8 cellular contexts compared by ENCODE assay signal in genomic region chr9:127423934-127424668, GRCh38. TPM values are rescaled to one million over a fixed set of nuclear protein-coding genes. Genes with fewer than 3 reads are reported as not detected.
DNase-seq lines count a peak whose midpoint lies in the region; ATAC-seq and TF ChIP-seq lines count a peak whose summit lies in the region.

ZNF79 (plus strand) TSS chr9:127424382; CDS start chr9:127424788, 406 bp downstream.

- no TSS peak for BruUV-seq in PC-3 (replicated peaks; lab: Mats Ljungman, UMichigan)

- no peaks in the 10 kb centered on the region for H3K9me3 ChIP-seq in PC-3 (ENCODE audit: low read length)
- H3K9me3 ChIP-seq in mucosa of descending colon: no peaks in the 10 kb centered on the region

- peak within 1 kb of the TSS; percentile 89 for H3K9ac ChIP-seq in PC-3 (ENCODE audit: low read length)

- intact Hi-C loops in PC-3 (cut with micrococcal nuclease): loop anchor here (1.0 kb wide), 1 partner anchor 27 kb away; the partner anchor contains the start of genes LRSAM1 and RPL12
- intact Hi-C loops in mucosa of descending colon (cut with DNase I, micrococcal nuclease): no loop called here

- H3K36me3 ChIP-seq in PC-3 (ENCODE audit: low read depth, low read length) (no peaks in the 10 kb centered on the region; the same call in 1 of the 2 replicates), mucosa of descending colon (ENCODE audit: low read depth) (no peaks in the 10 kb centered on the region)

- H3K9me2 ChIP-seq in PC-3 (replicated peaks; ENCODE audit: low read length): no peaks in the 10 kb centered on the region

- H3K79me2 ChIP-seq in PC-3 (ENCODE audit: low read length): peaks cover 54% of the 10 kb centered on the region

- TF ChIP-seq CTCF in PC-3 (conservative IDR thresholded peaks at IDR 0.05; ENCODE audit: low read depth, low read length): no peak
- no peak for TF ChIP-seq CTCF in epithelial cell of proximal tubule (conservative IDR thresholded peaks at IDR 0.05; ENCODE audit: low read depth, low read length)
- peak; percentile 10 for TF ChIP-seq CTCF in mucosa of descending colon (IDR thresholded peaks at IDR 0.05)

- no peaks in the 10 kb centered on the region for H4K20me1 ChIP-seq in PC-3 (ENCODE audit: low read length)

- POLR2A ChIA-PET in PC-3 (lab: Charles Lee; ENCODE audit: unreplicated experiment): interaction anchor here (0.6 to 1.3 kb wide), 4 partner anchors 11 to 188 kb away, joined by 3 to 7 read pairs (median 4); partner anchors contain the start of genes LRSAM1, RPL12 and SLC2A8

- DNase-seq in DMS53 (lab: John Stamatoyannopoulos, UW) (peak; percentile 94), KBM-7 (peak; percentile 96), PC-3 (peak; percentile 86), activated T-cell treated with anti-CD3 and anti-CD28 coated beads for 4 hours (peak; percentile 80), epithelial cell of proximal tubule (ENCODE audit: low read depth) (peak; percentile 61), mucosa of descending colon (peak; percentile 96)
- DNase-seq in stimulated activated CD8-positive, alpha-beta memory T cell treated with anti-CD3 and anti-CD28 coated beads, Interleukin-2, amount 100 ng/mL, for 48 hours (ENCODE audit: low read depth in 2 of 2): peak; percentile 91 to 94

- H3F3A ChIP-seq in PC-3 (ENCODE audit: low read length, unreplicated experiment): no peaks in the 10 kb centered on the region

- ATAC-seq in GM21723 (IDR thresholded peaks at IDR 0.05; ENCODE audit: unreplicated experiment) (peak; percentile 85), PC-3 (peak; percentile 84), mucosa of descending colon (peak; percentile 97)

- H3K4me2 ChIP-seq in PC-3 (ENCODE audit: low read length): peak within 1 kb of the TSS; percentile 92

- H3K4me3 ChIP-seq in PC-3 (ENCODE audit: low read length) (peak within 1 kb of the TSS; percentile 97), epithelial cell of proximal tubule (ENCODE audit: low read depth, low read length) (peak within 1 kb of the TSS; percentile 84), mucosa of descending colon (peak within 1 kb of the TSS; percentile 58)

- H2AFZ ChIP-seq in PC-3 (ENCODE audit: low read length): peak within 1 kb of the TSS; percentile 95

- peak within 1 kb of the TSS; percentile 80 for H3K27ac ChIP-seq in PC-3 (ENCODE audit: low read length)

- no peaks in the 10 kb centered on the region for H3K27me3 ChIP-seq in PC-3 (ENCODE audit: low read length)

- CTCF ChIA-PET in PC-3 (lab: Charles Lee): no interaction called here

- in situ Hi-C loops in KBM-7 (cut with MboI; ENCODE audit: low pct_unique_long_range_greater_than_20kb, low sequenced_read_pairs): no loop called here

- peaks cover 38% of the 10 kb centered on the region for H3K4me1 ChIP-seq in PC-3 (ENCODE audit: insufficient read depth, low read length)
- peaks cover 23% of the 10 kb centered on the region for H3K4me1 ChIP-seq in mucosa of descending colon (ENCODE audit: low read depth)

RNA-seq across cellular contexts. Expression of gene ZNF79, which starts in this region (rescaled TPM):
- 4.9 and 5.8 TPM in 2 replicates for total RNA-seq in PC-3 (2014; rRNA removed)
- 4.7 and 7.4 TPM in 2 replicates for total RNA-seq in epithelial cell of proximal tubule
- 10 to 100 TPM in 1 of 3 donors, 1 to 10 TPM in 2; 5.1 to 13.6 (median 5.7) TPM for total RNA-seq in mucosa of descending colon

Comparison
In these comparisons a context has a peak if more than half of its experiments do, and no peak if none do; other contexts are left out.
1. Peak in every context shown above with its lines: DNase-seq, ATAC-seq, H3K4me3 ChIP-seq and H3K27ac ChIP-seq.